28 cellular contexts compared by ENCODE assay signal in genomic region chr6:144594571-144594970, GRCh38.
"Had no signal": no experiment of that assay in that cellular context is flagged by ENCODE, and none has a peak within 500 bp of the region (broad histone marks: within the 10 kb centered on the region; RNA-seq: fewer than 3 reads in every experiment).

No MANE protein-coding gene starts in this region.

- H3K4me3 ChIP-seq: ascending aorta, PC-9 had no signal

- DNase-seq: activated CD4-positive, alpha-beta T cell treated with anti-CD3 and anti-CD28 coated beads, Interleukin-2, amount 10 ng/mL, durations not matched to agents 24 days and 14 days; activated CD4-positive, alpha-beta T cell treated with anti-CD3 and anti-CD28 coated beads, Interleukin-2, amount 50 U/mL, for 4 hours; activated CD8-positive, alpha-beta T cell treated with anti-CD3 and anti-CD28 coated beads, Interleukin-2, amount 10 ng/mL, durations not matched to agents 7 days and 5 days; activated gamma-delta T cell; activated naive CD4-positive, alpha-beta T cell treated with Interleukin-2 at 50 U/mL for 16 hours; activated naive CD8-positive, alpha-beta T cell treated with anti-CD3 and anti-CD28 coated beads, Interleukin-2, amount 10 ng/mL, durations not matched to agents 7 days and 5 days; activated T-cell treated with anti-CD3 and anti-CD28 coated beads, Interleukin-2, amount 50 U/mL, for 24 hours; amygdala; Karpas-422; KBM-7; NCI-H1105; NCI-H1417 treated with DMSO at 0.1 percent for 48 hours; NCI-H187 treated with DMSO at 0.1 percent for 48 hours; NCI-H2081; NCI-H2171 treated with DMSO at 0.1 percent for 48 hours; NCI-H446; NCI-H524; PC-9; SIG-M5; SW 1271; T1000 had no signal

- H3K9me3 Mint-ChIP-seq: activated naive CD4-positive, alpha-beta T cell treated with anti-CD3 and anti-CD28 coated beads, Interleukin-2, amount 50 U/mL, for 24 hours; activated naive CD8-positive, alpha-beta T cell treated with anti-CD3 and anti-CD28 coated beads, Interleukin-2, amount 10 ng/mL, durations not matched to agents 7 days and 5 days; activated T-cell treated with anti-CD3 and anti-CD28 coated beads, Interleukin-2, amount 50 U/mL, for 24 hours had no signal

- ATAC-seq: activated CD8-positive, alpha-beta T cell treated with anti-CD3 and anti-CD28 coated beads, Interleukin-2, amount 10 ng/mL, durations not matched to agents 7 days and 5 days; Right ventricle myocardium inferior had no signal

- FAIRE-seq: RCC 7860, TTC549 had no signal

- H3K27ac ChIP-seq: ascending aorta, PC-9, RWPE1 had no signal

- H3K27ac Mint-ChIP-seq: activated CD4-positive, alpha-beta T cell treated with anti-CD3 and anti-CD28 coated beads, Interleukin-2, amount 10 ng/mL, durations not matched to agents 24 days and 14 days; activated CD8-positive, alpha-beta T cell treated with anti-CD3 and anti-CD28 coated beads, Interleukin-2, amount 10 ng/mL, durations not matched to agents 7 days and 5 days; activated naive CD4-positive, alpha-beta T cell treated with anti-CD3 and anti-CD28 coated beads, Interleukin-2, amount 50 U/mL, for 24 hours; activated naive CD8-positive, alpha-beta T cell treated with anti-CD3 and anti-CD28 coated beads, Interleukin-2, amount 10 ng/mL, durations not matched to agents 7 days and 5 days; activated T-cell treated with anti-CD3 and anti-CD28 coated beads, Interleukin-2, amount 50 U/mL, for 24 hours; activated T-helper 2 cell treated with anti-CD3 and anti-CD28 coated beads, Interferon-gamma antibody, Interleukin-2, Interleukin-4, amounts not matched to agents 10 μg/mL and 5 μg/mL and 100 μg/mL, durations not matched to agents 14 hours and 24 hours and 36 hours had no signal

- H3K27me3 Mint-ChIP-seq: activated CD4-positive, alpha-beta T cell treated with anti-CD3 and anti-CD28 coated beads, Interleukin-2, amount 10 ng/mL, durations not matched to agents 24 days and 14 days; activated naive CD4-positive, alpha-beta T cell treated with anti-CD3 and anti-CD28 coated beads, Interleukin-2, amount 50 U/mL, for 24 hours; activated naive CD8-positive, alpha-beta T cell treated with anti-CD3 and anti-CD28 coated beads, Interleukin-2, amount 10 ng/mL, durations not matched to agents 7 days and 5 days; activated T-cell treated with anti-CD3 and anti-CD28 coated beads, Interleukin-2, amount 50 U/mL, for 24 hours had no signal

- H3K4me3 Mint-ChIP-seq: activated CD4-positive, alpha-beta T cell treated with anti-CD3 and anti-CD28 coated beads, Interleukin-2, amount 10 ng/mL, durations not matched to agents 24 days and 14 days; activated CD8-positive, alpha-beta T cell treated with anti-CD3 and anti-CD28 coated beads, Interleukin-2, amount 10 ng/mL, durations not matched to agents 7 days and 5 days; activated naive CD4-positive, alpha-beta T cell treated with anti-CD3 and anti-CD28 coated beads, Interleukin-2, amount 50 U/mL, for 24 hours; activated naive CD8-positive, alpha-beta T cell treated with anti-CD3 and anti-CD28 coated beads, Interleukin-2, amount 10 ng/mL, durations not matched to agents 7 days and 5 days; activated T-cell treated with anti-CD3 and anti-CD28 coated beads, Interleukin-2, amount 50 U/mL, for 24 hours had no signal
